8 cellular contexts compared by ENCODE assay signal in genomic region chr1:150235852-150236613, GRCh38. TPM values are rescaled to one million over a fixed set of nuclear protein-coding genes. Genes with fewer than 3 reads are reported as not detected.
DNase-seq lines count a peak whose midpoint lies in the region; ATAC-seq and TF ChIP-seq lines count a peak whose summit lies in the region.

Gene ANP32E, minus strand, starts transcription at chr1:150236112. Its CDS starts 326 bp downstream, at chr1:150235786.

- TF ChIP-seq POLR2A in Raji (IDR thresholded peaks at IDR 0.05; ENCODE audit: insufficient read depth, low read depth, low read length) = peak; percentile 99

- no peak within 1 kb of the TSS for H3K4me3 Mint-ChIP-seq in natural killer cell

- H3K27ac Mint-ChIP-seq in natural killer cell = no peak within 1 kb of the TSS

- H3K36me3 ChIP-seq in H7 (replicated peaks; ENCODE audit: control insufficient read depth, insufficient read depth, low read length) (no peaks in the 10 kb centered on the region; the same call in 1 of the 2 replicates), Loucy (ENCODE audit: insufficient read depth, low read length) (peaks cover 3% of the 10 kb centered on the region; the same call in 1 of the 2 replicates)

- H3K27me3 Mint-ChIP-seq in natural killer cell (ENCODE audit: low read depth in 2 of 2) = no peaks in the 10 kb centered on the region

- no peaks in the 10 kb centered on the region for H3K9me3 Mint-ChIP-seq in natural killer cell

- DNase-seq in ELR (ENCODE audit: low read depth) = peak; percentile 100
- peak; percentile 95 for DNase-seq in H7
- DNase-seq in activated T-helper 9 cell treated with anti-CD3 and anti-CD28 coated beads, Interleukin-2, amount 50 U/mL, for 16 hours (ENCODE audit: low read depth) = peak; percentile 85
- DNase-seq in fibroblast of peridontal ligament (ENCODE audit: extremely low read depth) = peak; percentile 100
- DNase-seq in natural killer cell = peak; percentile 90
- DNase-seq in stimulated activated naive CD4-positive, alpha-beta T cell treated with Interleukin-2 at 50 U/mL for 16 hours (lab: John Stamatoyannopoulos, UW) = peak; percentile 92

- H3K36me3 Mint-ChIP-seq in natural killer cell = no peaks in the 10 kb centered on the region

- H3K4me1 Mint-ChIP-seq in natural killer cell = peaks cover 16 to 19% of the 10 kb centered on the region in 2 donors

- peak within 1 kb of the TSS; percentile 93 for H3K4me2 ChIP-seq in Loucy (ENCODE audit: low read depth, low read length, poor library complexity, severe bottlenecking)

- peak; percentile 85 to 96 (median 86) for ATAC-seq in natural killer cell

- H3F3A ChIP-seq in Loucy (ENCODE audit: low read depth) = peaks cover 6% of the 10 kb centered on the region

- peaks cover 50% of the 10 kb centered on the region for H3K79me2 ChIP-seq in Loucy (ENCODE audit: insufficient read depth, low read length)

- peaks cover 16% of the 10 kb centered on the region for H4K20me1 ChIP-seq in Loucy (ENCODE audit: insufficient read depth, low read length, poor library complexity, severe bottlenecking)

- H3K9me2 ChIP-seq in Loucy (replicated peaks; ENCODE audit: low read depth, low read length) = no peaks in the 10 kb centered on the region

- H3K4me1 ChIP-seq in Loucy (ENCODE audit: insufficient read depth, low read length, poor library complexity, severe bottlenecking) = peaks cover 27% of the 10 kb centered on the region

- no peaks in the 10 kb centered on the region for H3K9me3 ChIP-seq in Loucy (ENCODE audit: insufficient read depth, low read depth, low read length)

- peak; percentile 43 for TF ChIP-seq CTCF in Loucy (conservative IDR thresholded peaks at IDR 0.05; ENCODE audit: low read length)
- no peak for TF ChIP-seq CTCF in natural killer cell (IDR thresholded peaks at IDR 0.05)

- intact Hi-C loops in natural killer cell (cut with micrococcal nuclease) = loop anchor here (1.0 to 10.0 kb wide), 4 partner anchors 33 to 329 kb away; partner anchors contain the start of genes APH1A, MRPS21 and PRPF3

- no peaks in the 10 kb centered on the region for H3K27me3 ChIP-seq in H7 (ENCODE audit: control insufficient read depth, insufficient read depth, low read length)
- H3K27me3 ChIP-seq in Loucy (ENCODE audit: insufficient read depth, low read length, poor library complexity, severe bottlenecking) = peaks cover 10% of the 10 kb centered on the region

- H3K4me3 ChIP-seq in H7 (ENCODE audit: insufficient read depth, low read depth, low read length) (peak within 1 kb of the TSS; percentile 94), Loucy (ENCODE audit: low read length, poor library complexity, severe bottlenecking) (peak within 1 kb of the TSS; percentile 100)

- peak within 1 kb of the TSS; percentile 100 for H3K9ac ChIP-seq in Loucy (ENCODE audit: low read depth, low read length, poor library complexity, severe bottlenecking)

- peak within 1 kb of the TSS; percentile 63 for H2AFZ ChIP-seq in Loucy (ENCODE audit: low read length)

RNA-seq across cellular contexts. Expression of gene ANP32E, which starts in this region (rescaled TPM):
- 83.8 and 102 TPM in 2 replicates for total RNA-seq in H7 (2014; rRNA removed; shearing (Covaris generic))
- 10 to 100 TPM; 50.7 to 56.9 (median 55.2) TPM for total RNA-seq in natural killer cell

Comparison
In these comparisons a context has a peak if more than half of its experiments do, and no peak if none do; other contexts are left out.
1. Peak in every context shown above with its lines: DNase-seq, ATAC-seq and H3K4me3 ChIP-seq.